Comparison of ENCODE assay signal across 1 cellular context in genomic region chr3:158644345-158644908, GRCh38.
TF ChIP-seq lines count a peak whose summit lies in the region.

Gene GFM1 (plus strand): TSS chr3:158644527. CDS start chr3:158644635, 108 bp downstream.

TF ChIP-seq in HEK293, 187 proteins besides CTCF, POLR2A, EP300 and RAD21 (continued from another document and continues in another):
- no peak for TF ChIP-seq ZBTB44 (tag by site-specific recombination; IDR thresholded peaks at IDR 0.05)
- no peak for TF ChIP-seq ATF2 (tag by site-specific recombination; IDR thresholded peaks at IDR 0.05; ENCODE audit: low read depth)
- peak; percentile 64 for TF ChIP-seq ZFP69B (tag by site-specific recombination; IDR thresholded peaks at IDR 0.05)
- TF ChIP-seq ZNF548 (tag by site-specific recombination; IDR thresholded peaks at IDR 0.05) = no peak
- peak; percentile 66; the same call in 1 of the 2 replicates for TF ChIP-seq KLF17 (tag by site-specific recombination; IDR thresholded peaks at IDR 0.05)
- TF ChIP-seq ZNF76 (tag by site-specific recombination; IDR thresholded peaks at IDR 0.05; ENCODE audit: borderline replicate concordance, low read depth) = peak; percentile 78; the same call in 1 of the 2 replicates
- TF ChIP-seq ZNF610 (tag by site-specific recombination; IDR thresholded peaks at IDR 0.05; ENCODE audit: borderline replicate concordance) = peak; percentile 75
- TF ChIP-seq ZNF513 (tag by site-specific recombination; IDR thresholded peaks at IDR 0.05) = no peak
- TF ChIP-seq IKZF3 (tag by site-specific recombination; IDR thresholded peaks at IDR 0.05) = peak; percentile 92
- no peak for TF ChIP-seq ZNF350 (tag by site-specific recombination; IDR thresholded peaks at IDR 0.05)
- TF ChIP-seq SP3 (tag by site-specific recombination; IDR thresholded peaks at IDR 0.05) = peak; percentile 62; the same call in 1 of the 2 replicates
- peak; percentile 73; the same call in 1 of the 2 replicates for TF ChIP-seq ZNF394 (tag by site-specific recombination; IDR thresholded peaks at IDR 0.05; ENCODE audit: borderline replicate concordance)
- TF ChIP-seq EGR2 (tag by site-specific recombination; IDR thresholded peaks at IDR 0.05; ENCODE audit: low read depth) = no peak
- TF ChIP-seq ZEB2 (tag by site-specific recombination; IDR thresholded peaks at IDR 0.05) = peak; percentile 82
- TF ChIP-seq INSM2 (tag by site-specific recombination; IDR thresholded peaks at IDR 0.05) = 0 out of 2 replicates have a peak, but pooled peaks have one; percentile 51
- peak; percentile 80 for TF ChIP-seq ZNF629 (tag by site-specific recombination; IDR thresholded peaks at IDR 0.05)
- TF ChIP-seq ZNF501 (tag by site-specific recombination; IDR thresholded peaks at IDR 0.05) = peak; percentile 87
- TF ChIP-seq TSHZ1 (tag by site-specific recombination; IDR thresholded peaks at IDR 0.05; ENCODE audit: borderline replicate concordance) = peak; percentile 19; the same call in 1 of the 2 replicates
- peak; percentile 79 for TF ChIP-seq ZNF580 (tag by site-specific recombination; IDR thresholded peaks at IDR 0.05)
- TF ChIP-seq REST (tag by site-specific recombination; IDR thresholded peaks at IDR 0.05) = 0 out of 2 replicates have a peak, but pooled peaks have one; percentile 48
- TF ChIP-seq ZSCAN4 (tag by site-specific recombination; IDR thresholded peaks at IDR 0.05) = 0 out of 2 replicates have a peak, but pooled peaks have one; percentile 9
- peak; percentile 56; the same call in 1 of the 2 replicates for TF ChIP-seq ZNF558 (tag by site-specific recombination; IDR thresholded peaks at IDR 0.05)
- TF ChIP-seq ZNF692 (tag by site-specific recombination; IDR thresholded peaks at IDR 0.05) = peak; percentile 64; the same call in 1 of the 2 replicates
- peak; percentile 97 for TF ChIP-seq ZBTB11 (tag by site-specific recombination; conservative IDR thresholded peaks at IDR 0.05; ENCODE audit: low read depth)
- TF ChIP-seq SP2 (tag by site-specific recombination; IDR thresholded peaks at IDR 0.05) = peak; percentile 86
